8 cellular contexts compared by ENCODE assay signal in the genomic region with DNA sequence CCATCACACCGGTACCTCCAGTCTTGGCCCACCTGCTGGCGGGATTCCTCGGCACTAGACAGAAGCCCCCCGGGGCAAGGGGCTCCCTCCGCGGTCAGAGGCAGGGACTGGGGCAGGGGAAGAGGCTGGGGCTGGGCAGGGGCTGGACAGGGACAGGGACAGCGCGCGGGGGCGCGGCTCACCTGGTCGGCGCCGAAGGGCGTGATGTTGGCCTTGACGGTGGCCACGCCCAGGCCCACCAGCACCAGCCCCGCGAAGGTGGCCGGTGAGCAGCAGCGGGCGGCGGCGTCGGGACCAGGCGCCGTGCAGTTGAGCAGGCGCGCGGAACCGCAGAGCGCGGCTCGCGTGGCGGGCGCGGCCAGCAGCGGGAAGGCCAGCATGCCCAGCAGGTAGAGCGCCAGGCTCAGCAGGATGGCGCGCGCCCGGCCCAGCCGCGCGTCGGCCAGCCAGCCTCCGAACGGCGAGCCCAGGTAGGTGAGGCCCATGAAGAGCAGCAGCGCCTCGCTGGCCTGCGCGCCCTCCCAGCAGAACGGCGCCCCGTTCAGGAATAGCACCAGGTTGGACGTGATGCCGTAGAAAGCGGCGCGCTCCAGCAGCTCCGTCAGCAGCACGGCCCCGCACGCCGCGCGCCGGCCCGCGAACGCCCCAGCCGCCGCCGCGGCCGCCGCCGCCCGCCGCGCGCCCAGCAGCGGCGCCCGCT. TPM values are rescaled to one million over a fixed set of nuclear protein-coding genes. Genes with fewer than 3 reads are reported as not detected.
DNase-seq lines count a peak whose midpoint lies in the region; ATAC-seq and TF ChIP-seq lines count a peak whose summit lies in the region.

No MANE protein-coding gene starts in this region.

- no peak overlapping the region for H3K27ac ChIP-seq in CD4-positive, CD25-positive, alpha-beta regulatory T cell (ENCODE audit: insufficient read depth, low read length, poor library complexity, severe bottlenecking)
- peak overlapping the region; percentile 26 for H3K27ac ChIP-seq in ectodermal cell (ENCODE audit: insufficient read depth, low read depth, low read length, poor library complexity, severe bottlenecking)

- H3K27me3 ChIP-seq in CD4-positive, CD25-positive, alpha-beta regulatory T cell (ENCODE audit: control insufficient read depth, insufficient read depth, low read length), result no peaks in the 10 kb centered on the region
- H3K27me3 ChIP-seq in ectodermal cell (ENCODE audit: control insufficient read depth, insufficient read depth, low read length, poor library complexity, severe bottlenecking) (no peaks in the 10 kb centered on the region), mucosa of stomach (ENCODE audit: control insufficient read depth, insufficient read depth, low read length) (no peaks in the 10 kb centered on the region)

- peak overlapping the region; percentile 19 for H3K4me3 ChIP-seq in CD4-positive, CD25-positive, alpha-beta regulatory T cell (ENCODE audit: low read depth, low read length)
- peak overlapping the region; percentile 69 for H3K4me3 ChIP-seq in ectodermal cell (ENCODE audit: insufficient read depth, low read depth, low read length)
- peak overlapping the region; percentile 36 for H3K4me3 ChIP-seq in mucosa of stomach (ENCODE audit: low read length)

- no peaks in the 10 kb centered on the region for H3K9me3 Mint-ChIP-seq in CD4-positive, CD25-positive, alpha-beta regulatory T cell

- peaks cover 9 to 42% (median 31%) of the 10 kb centered on the region in 4 donors for H3K4me1 Mint-ChIP-seq in CD4-positive, CD25-positive, alpha-beta regulatory T cell

- peak; percentile 14; the same call in 1 of the 2 replicates for TF ChIP-seq POLR2A in Raji (IDR thresholded peaks at IDR 0.05; ENCODE audit: insufficient read depth, low read depth, low read length)

- no peaks in the 10 kb centered on the region for H3K9me3 ChIP-seq in CD4-positive, CD25-positive, alpha-beta regulatory T cell (ENCODE audit: control insufficient read depth in 2 of 2, low read length in 2 of 2)
- no peaks in the 10 kb centered on the region for H3K9me3 ChIP-seq in ectodermal cell (ENCODE audit: control insufficient read depth, low read length)
- no peaks in the 10 kb centered on the region for H3K9me3 ChIP-seq in mucosa of stomach (ENCODE audit: control insufficient read depth, low read length)

- H3K27ac Mint-ChIP-seq in CD4-positive, CD25-positive, alpha-beta regulatory T cell, result no peak overlapping the region

- peak overlapping the region; percentile 78 to 93 (median 90) for H3K4me3 Mint-ChIP-seq in CD4-positive, CD25-positive, alpha-beta regulatory T cell

- H3K27me3 Mint-ChIP-seq in CD4-positive, CD25-positive, alpha-beta regulatory T cell, result no peaks in the 10 kb centered on the region

- peaks cover 29% of the 10 kb centered on the region for H3K4me1 ChIP-seq in CD4-positive, CD25-positive, alpha-beta regulatory T cell (ENCODE audit: control insufficient read depth, insufficient read depth, low read length, poor library complexity, severe bottlenecking)
- H3K4me1 ChIP-seq in ectodermal cell (ENCODE audit: control insufficient read depth, insufficient read depth, low read length), result peaks cover 22% of the 10 kb centered on the region
- peaks cover 28% of the 10 kb centered on the region for H3K4me1 ChIP-seq in mucosa of stomach (ENCODE audit: control insufficient read depth, insufficient read depth, low read length)

- peaks cover 2% of the 10 kb centered on the region for H3K36me3 ChIP-seq in CD4-positive, CD25-positive, alpha-beta regulatory T cell (ENCODE audit: control insufficient read depth, insufficient read depth, low read length)
- no peaks in the 10 kb centered on the region for H3K36me3 ChIP-seq in ectodermal cell (ENCODE audit: control insufficient read depth, insufficient read depth, low read length)
- no peaks in the 10 kb centered on the region for H3K36me3 ChIP-seq in mucosa of stomach (ENCODE audit: control insufficient read depth, insufficient read depth, low read length)

- peak in 2 of 3 donors; percentile 3 to 9 for DNase-seq in CD4-positive, CD25-positive, alpha-beta regulatory T cell
- DNase-seq in GOT3 (lab: John Stamatoyannopoulos, UW), result no peak
- no peak for DNase-seq in NCI-H446 treated with DMSO at 0.1 percent for 48 hours (lab: John Stamatoyannopoulos, UW)

- WGBS in ectodermal cell, 2 experiments, result 0 to 1% methylated on average over 88 of the region's 88 CpGs

- H3K36me3 Mint-ChIP-seq in CD4-positive, CD25-positive, alpha-beta regulatory T cell, result peaks cover 14% of the 10 kb centered on the region

- peak overlapping the region; percentile 83 for H3K9ac ChIP-seq in mucosa of stomach (ENCODE audit: low read length)

- ATAC-seq in CD4-positive, CD25-positive, alpha-beta regulatory T cell (ENCODE audit: low read depth in 2 of 2), result peak in 1 of 2 donors; percentile 57
- ATAC-seq in GM19023 (IDR thresholded peaks at IDR 0.05; ENCODE audit: unreplicated experiment) (peak; percentile 27), HG03135 (IDR thresholded peaks at IDR 0.05; ENCODE audit: unreplicated experiment) (peak; percentile 9)

RNA-seq across cellular contexts. Expression of gene SLC15A4, which starts 0.4 kb away (rescaled TPM):
- total RNA-seq in CD4-positive, CD25-positive, alpha-beta regulatory T cell, result 12.4 TPM
- polyA plus RNA-seq in CD4-positive, CD25-positive, alpha-beta regulatory T cell, result 1 to 10 TPM; 1.7 to 6.0 (median 2.5) TPM
- polyA plus RNA-seq in ectodermal cell (2013, experiment 1 of 4), result 19.6 TPM
- polyA plus RNA-seq in ectodermal cell (2013, experiment 2 of 4), result 19.6 TPM
- polyA plus RNA-seq in ectodermal cell (2013, experiment 3 of 4), result 18.0 TPM
- polyA plus RNA-seq in ectodermal cell (2013, experiment 4 of 4), result 18.8 TPM

RNA-seq across cellular contexts. Expression of gene GLT1D1, which starts 29.9 kb away (rescaled TPM):
- total RNA-seq in CD4-positive, CD25-positive, alpha-beta regulatory T cell, result not detected
- under 1 TPM in 2 of 4 donors, not detected in 2; 0.07 to 0.08 TPM for polyA plus RNA-seq in CD4-positive, CD25-positive, alpha-beta regulatory T cell
- 5.8 TPM for polyA plus RNA-seq in ectodermal cell (2013, experiment 1 of 4)
- 7.7 TPM for polyA plus RNA-seq in ectodermal cell (2013, experiment 2 of 4)
- polyA plus RNA-seq in ectodermal cell (2013, experiment 3 of 4), result 5.3 TPM
- polyA plus RNA-seq in ectodermal cell (2013, experiment 4 of 4), result 6.3 TPM

Comparison
In these comparisons a context has a peak if more than half of its experiments do, and no peak if none do; other contexts are left out.
1. DNase-seq: peak in CD4-positive, CD25-positive, alpha-beta regulatory T cell (2 of 3); none in GOT3 (single experiment) and NCI-H446 treated with DMSO at 0.1 percent for 48 hours (single experiment).
2. H3K4me3 ChIP-seq: peak in every context shown above with its lines; median percentile 69 in ectodermal cell; 36 in mucosa of stomach; 19 in CD4-positive, CD25-positive, alpha-beta regulatory T cell.